18 cellular contexts compared by ENCODE assay signal in genomic region chr9:86443992-86444391, GRCh38.
DNase-seq lines count a peak whose midpoint lies in the region; ATAC-seq, FAIRE-seq and TF ChIP-seq lines count a peak whose summit lies in the region.
"Had no signal": no experiment of that assay in that cellular context is flagged by ENCODE, and none has a peak within 500 bp of the region (broad histone marks: within the 10 kb centered on the region; RNA-seq: fewer than 3 reads in every experiment).

No MANE protein-coding gene starts in this region.

- no peaks in the 10 kb centered on the region for H3K36me3 ChIP-seq in H7 (replicated peaks; ENCODE audit: control insufficient read depth, insufficient read depth, low read length)
- no peaks in the 10 kb centered on the region for H3K36me3 ChIP-seq in H1 (ENCODE audit: control insufficient read depth in 2 of 4, insufficient read depth in 4 of 4, low read length in 3 of 4)
- no peaks in the 10 kb centered on the region for H3K36me3 ChIP-seq in neural progenitor cell
- H3K36me3 ChIP-seq: BLaER1 treated with 17β-estradiol and CSF1 and Interleukin-3, amounts not matched to agents 10 nM and 100 nM had no signal

- H3K27me3 Mint-ChIP-seq in neural progenitor cell (ENCODE audit: insufficient read depth, low read depth), result no peaks in the 10 kb centered on the region

- no peak for TF ChIP-seq RAD21 in H1 (IDR thresholded peaks at IDR 0.05 in 1 of 2, conservative IDR thresholded peaks at IDR 0.05 in 1 of 2; ENCODE audit: low read depth in 2 of 2, low read length in 2 of 2)

- no peak overlapping the region for H3K27ac Mint-ChIP-seq in neural progenitor cell
- H3K27ac Mint-ChIP-seq: B cell; CD8-positive, alpha-beta T cell; H9; IgD-negative memory B cell had no signal

- no peak for TF ChIP-seq EP300 in H1 (IDR thresholded peaks at IDR 0.05; ENCODE audit: borderline replicate concordance in 1 of 2, low read depth in 2 of 2, low read length in 2 of 2)

- H3K79me2 ChIP-seq in H1 (ENCODE audit: control insufficient read depth in 1 of 2, insufficient read depth in 2 of 2, low read length in 2 of 2), result no peaks in the 10 kb centered on the region
- H3K79me2 ChIP-seq in neural progenitor cell (ENCODE audit: low read depth), result no peaks in the 10 kb centered on the region

- H2AFZ ChIP-seq in H1 (ENCODE audit: low read length), result peak overlapping the region; percentile 65; the same call in 1 of the 2 replicates
- H2AFZ ChIP-seq in neural progenitor cell (replicated peaks), result peak overlapping the region; percentile 60
- H2AFZ ChIP-seq: GM23248 had no signal

- H4K20me1 ChIP-seq in H1 (replicated peaks in 1 of 2; ENCODE audit: control insufficient read depth in 1 of 2, insufficient read depth in 2 of 2, low read length in 2 of 2) (no peaks in the 10 kb centered on the region), neural progenitor cell (ENCODE audit: low read depth) (no peaks in the 10 kb centered on the region)
- H4K20me1 ChIP-seq: BLaER1 treated with 17β-estradiol and CSF1 and Interleukin-3, amounts not matched to agents 10 nM and 100 nM had no signal

- H3K4me3 ChIP-seq in H7 (ENCODE audit: insufficient read depth, low read depth, low read length) (no peak overlapping the region), H1 (ENCODE audit: extremely low read depth in 1 of 4, insufficient read depth in 2 of 4, low read depth in 3 of 4, low read length in 4 of 4) (no peak overlapping the region), neural progenitor cell (no peak overlapping the region)
- H3K4me3 ChIP-seq: BLaER1 treated with 17β-estradiol and CSF1 and Interleukin-3, amounts not matched to agents 10 nM and 100 nM; GM23248 had no signal

- H2AK5ac ChIP-seq in H1 (ENCODE audit: low read depth, low read length), result no peak overlapping the region

- no peaks in the 10 kb centered on the region for H3K36me3 Mint-ChIP-seq in neural progenitor cell
- H3K36me3 Mint-ChIP-seq: CD8-positive, alpha-beta T cell; IgD-negative memory B cell had no signal

- H3K27me3 ChIP-seq in H7 (ENCODE audit: control insufficient read depth, insufficient read depth, low read length) (no peaks in the 10 kb centered on the region; the same call in 1 of the 2 replicates), H1 (replicated peaks in 1 of 4; ENCODE audit: control insufficient read depth in 3 of 4, extremely low read depth in 1 of 4, insufficient read depth in 3 of 4, low read length in 3 of 4) (no peaks in the 10 kb centered on the region), neural progenitor cell (no peaks in the 10 kb centered on the region)
- H3K27me3 ChIP-seq: BLaER1 treated with 17β-estradiol and CSF1 and Interleukin-3, amounts not matched to agents 10 nM and 100 nM had no signal

- no peaks in the 10 kb centered on the region; the same call in 1 of the 2 replicates for H3K23me2 ChIP-seq in H1 (ENCODE audit: low read depth, low read length)

- no peak overlapping the region for H2BK5ac ChIP-seq in H1 (ENCODE audit: low read depth, low read length)

- no peaks in the 10 kb centered on the region for H3K9me3 Mint-ChIP-seq in neural progenitor cell
- H3K9me3 Mint-ChIP-seq: CD8-positive, alpha-beta T cell; H9 had no signal

- WGBS in H1 (ENCODE audit: extremely low coverage in 1 of 2, insufficient coverage in 1 of 2, insufficient read length in 1 of 2, insufficient replicate concordance in 2 of 2, low coverage in 1 of 2, low lambda C conversion rate in 2 of 2, missing lambda C conversion rate in 1 of 2), 2 experiments, result 51% methylated on average over 3 of the region's 3 CpGs; no CpG with 5 or more reads in 1 of the 2 experiments

- 0 out of 4 replicates have a peak overlapping the region, but pooled peaks of 1 of the 2 experiments have one; percentile 13 for H3K4me2 ChIP-seq in H1 (ENCODE audit: insufficient read depth in 1 of 2, low read depth in 2 of 2, low read length in 2 of 2)
- H3K4me2 ChIP-seq in neural progenitor cell, result no peak overlapping the region
- H3K4me2 ChIP-seq: BLaER1 treated with 17β-estradiol and CSF1 and Interleukin-3, amounts not matched to agents 10 nM and 100 nM had no signal

- no peak for TF ChIP-seq POLR2A in H1 (IDR thresholded peaks at IDR 0.05; ENCODE audit: control extremely low read depth in 1 of 2, low read depth in 2 of 2, low read length in 2 of 2)

- ATAC-seq in GM18498 (IDR thresholded peaks at IDR 0.05; ENCODE audit: unreplicated experiment) (no peak), HG03175 (IDR thresholded peaks at IDR 0.05; ENCODE audit: unreplicated experiment) (no peak), GM19452 (IDR thresholded peaks at IDR 0.05; ENCODE audit: unreplicated experiment) (no peak)
- ATAC-seq: CD8-positive, alpha-beta T cell; HepG2 had no signal

- POLR2A ChIA-PET in H1 (lab: Charles Lee; ENCODE audit: partially characterized antibody), result no interaction called here

- no peaks in the 10 kb centered on the region for H3K79me1 ChIP-seq in H1 (ENCODE audit: low read depth, low read length)

- no peak overlapping the region for H2BK12ac ChIP-seq in H1 (ENCODE audit: low read depth, low read length)

- H4K8ac ChIP-seq in H1 (ENCODE audit: extremely low read depth, insufficient read depth, low read length), result no peak overlapping the region

- FAIRE-seq in H1 (lab: Jason Lieb, UNC), result no peak
- FAIRE-seq: HepG2 had no signal

- no peak overlapping the region for H4K5ac ChIP-seq in H1 (ENCODE audit: insufficient read length, low read depth, low read length)

- H3K56ac ChIP-seq in H1 (replicated peaks; ENCODE audit: insufficient read length, low read depth, low read length), result no peak overlapping the region

- H2BK15ac ChIP-seq in H1 (ENCODE audit: low read length), result no peak overlapping the region

- H3K4me1 ChIP-seq in H1 (replicated peaks in 1 of 4; ENCODE audit: control insufficient read depth in 3 of 4, insufficient read depth in 4 of 4, low read length in 3 of 4), result peaks cover 0 to 3% (median 0%) of the 10 kb centered on the region in 4 experiments; a peak in 1 of 7 replicates
- peaks cover 7% of the 10 kb centered on the region for H3K4me1 ChIP-seq in neural progenitor cell
- H3K4me1 ChIP-seq: BLaER1 treated with 17β-estradiol and CSF1 and Interleukin-3, amounts not matched to agents 10 nM and 100 nM had no signal

- no peaks in the 10 kb centered on the region for H3F3A ChIP-seq in neural progenitor cell (ENCODE audit: low read depth)

- no peak overlapping the region for H3K23ac ChIP-seq in H1 (ENCODE audit: insufficient read length)

- no peaks in the 10 kb centered on the region for H3K4me1 Mint-ChIP-seq in neural progenitor cell
- H3K4me1 Mint-ChIP-seq: B cell, IgD-negative memory B cell had no signal

- H4K91ac ChIP-seq in H1 (replicated peaks; ENCODE audit: insufficient read length, low read length), result no peak overlapping the region

- no peak overlapping the region for H3K4ac ChIP-seq in H1 (replicated peaks; ENCODE audit: insufficient read length, low read depth, low read length)

- no peak overlapping the region for H3K9ac ChIP-seq in H1 (replicated peaks in 1 of 4; ENCODE audit: extremely low read depth in 1 of 4, low read depth in 3 of 4, low read length in 3 of 4)
- no peak overlapping the region for H3K9ac ChIP-seq in neural progenitor cell
- H3K9ac ChIP-seq: BLaER1 treated with 17β-estradiol and CSF1 and Interleukin-3, amounts not matched to agents 10 nM and 100 nM; GM23248 had no signal

- DNase-seq in H7, result peak; percentile 26
- no peak for DNase-seq in H1 (ENCODE audit: low read depth in 1 of 2, low spot score in 2 of 2)
- DNase-seq in iPS-NIHi7 (ENCODE audit: extremely low spot score), result peak; percentile 41
- no peak for DNase-seq in neural progenitor cell (ENCODE audit: low spot score)
- DNase-seq in stimulated activated CD4-positive, alpha-beta T cell treated with anti-CD3 and anti-CD28 coated beads, Interleukin-1b, Interleukin-23, amount 100 ng/mL, for 48 hours, result no peak
- DNase-seq: Calu3; CD8-positive, alpha-beta T cell; DMS79 treated with DMSO at 0.1 percent for 48 hours; GF-D8; GM23248; H9 had no signal

- no peak overlapping the region for H2BK120ac ChIP-seq in H1 (replicated peaks; ENCODE audit: low read depth, low read length)

- H3K14ac ChIP-seq in H1 (ENCODE audit: insufficient read length), result no peak overlapping the region

- no peak overlapping the region for H3K18ac ChIP-seq in H1 (ENCODE audit: extremely low read depth, low read length)

- no peak overlapping the region for H3K4me3 Mint-ChIP-seq in neural progenitor cell
- H3K4me3 Mint-ChIP-seq: B cell; CD8-positive, alpha-beta T cell; H9; IgD-negative memory B cell had no signal

- TF ChIP-seq CTCF in H1 (IDR thresholded peaks at IDR 0.05; ENCODE audit: control extremely low read depth in 1 of 3, insufficient read depth in 1 of 3, low read depth in 1 of 3, low read length in 3 of 3) (no peak), neural progenitor cell (IDR thresholded peaks at IDR 0.05) (no peak)

- no peaks in the 10 kb centered on the region for H3K9me3 ChIP-seq in H1 (ENCODE audit: insufficient read depth in 2 of 2, low read depth in 1 of 2, low read length in 1 of 2)
- no peaks in the 10 kb centered on the region for H3K9me3 ChIP-seq in neural progenitor cell (ENCODE audit: low read depth)
- H3K9me3 ChIP-seq: BLaER1 treated with 17β-estradiol and CSF1 and Interleukin-3, amounts not matched to agents 10 nM and 100 nM had no signal

- H3K27ac ChIP-seq in H1 (ENCODE audit: low read depth, low read length) (no peak overlapping the region), neural progenitor cell (no peak overlapping the region)
- H3K27ac ChIP-seq: BLaER1 treated with 17β-estradiol and CSF1 and Interleukin-3, amounts not matched to agents 10 nM and 100 nM; GM23248 had no signal

- no peak overlapping the region for H2BK20ac ChIP-seq in H1 (ENCODE audit: low read length)

- CTCF ChIA-PET in H1 (lab: Charles Lee; ENCODE audit: partially characterized antibody), result interaction anchor here (0.5 to 2.0 kb wide), 3 partner anchors 10 to 879 kb away, joined by 3 to 12 read pairs (median 4); no protein-coding TSS in a partner anchor

TF ChIP-seq in H1, 55 proteins besides CTCF, POLR2A, EP300 and RAD21 (continues in another document):
- no peak for TF ChIP-seq MAX (IDR thresholded peaks at IDR 0.05)
- TF ChIP-seq TAF1 (IDR thresholded peaks at IDR 0.05; ENCODE audit: low read depth, low read length), result no peak
- no peak for TF ChIP-seq ATF2 (IDR thresholded peaks at IDR 0.05; ENCODE audit: low read length)

Comparison
In these comparisons a context has a peak if more than half of its experiments do, and no peak if none do; other contexts are left out.
1. DNase-seq: peak in H7 (single experiment) and iPS-NIHi7 (single experiment); none in H1 (0 of 2), neural progenitor cell (single experiment) and stimulated activated CD4-positive, alpha-beta T cell treated with anti-CD3 and anti-CD28 coated beads, Interleukin-1b, Interleukin-23, amount 100 ng/mL, for 48 hours (single experiment).